ENCODE assay signal across 27 cellular contexts in the genomic region with DNA sequence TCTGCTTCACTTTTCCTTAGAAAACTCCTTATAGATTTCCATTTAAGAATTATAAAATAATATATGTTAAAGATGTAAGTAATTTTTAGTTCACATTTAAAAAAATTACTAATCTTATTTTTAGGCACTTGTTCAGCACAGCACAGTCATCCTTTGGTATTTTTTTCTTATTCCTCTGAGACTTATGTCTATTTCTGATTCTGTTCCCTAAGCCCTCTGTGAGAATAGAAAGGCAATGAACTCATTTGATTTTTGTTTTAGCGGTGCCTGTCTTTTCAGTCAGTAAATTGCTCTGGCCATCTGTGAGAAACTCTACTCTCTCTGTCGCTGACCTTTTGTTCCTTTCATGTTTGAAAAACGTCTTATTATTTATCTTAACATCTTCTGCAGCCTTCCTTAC.
"Had no signal": no experiment of that assay in that cellular context is flagged by ENCODE, and none has a peak within 500 bp of the region (broad histone marks: within the 10 kb centered on the region; RNA-seq: fewer than 3 reads in every experiment).

No MANE protein-coding gene starts in this region.

- H3K9me3 Mint-ChIP-seq: neural progenitor cell had no signal

- H3K4me3 ChIP-seq: neural progenitor cell, ovary, psoas muscle, right lobe of liver, sigmoid colon, stomach, thoracic aorta, thyroid gland, tibial nerve, upper lobe of left lung, vagina had no signal

- H3K4me1 ChIP-seq: neural progenitor cell, parathyroid adenoma, psoas muscle, right lobe of liver, sigmoid colon, stomach, thyroid gland, tibial nerve, upper lobe of left lung, vagina had no signal

- H3K36me3 Mint-ChIP-seq: natural killer cell treated with Interleukin-12 subunit alpha and Interleukin-12 subunit beta and Interleukin-15 and Interleukin-18, amount 100 ng/mL, for 72 hours; neural progenitor cell; stimulated activated effector memory CD8-positive, alpha-beta T cell treated with anti-CD3 and anti-CD28 coated beads, Interleukin-12 subunit alpha, Interleukin-12 subunit beta, amount 100 ng/mL, for 72 hours; stimulated activated naive B cell treated with anti-CD40 and anti-IgM and Interleukin-4, amounts not matched to agents 10 μg/mL and 1 μg/mL and 100 μg/mL, for 72 hours had no signal

- H3K27ac ChIP-seq: neural progenitor cell, ovary, parathyroid adenoma, psoas muscle, right lobe of liver, sigmoid colon, stomach, thoracic aorta, thyroid gland, tibial nerve, upper lobe of left lung, vagina had no signal

- H3K4me3 Mint-ChIP-seq: natural killer cell treated with Interleukin-12 subunit alpha and Interleukin-12 subunit beta and Interleukin-15 and Interleukin-18, amount 100 ng/mL, for 72 hours; neural progenitor cell; stimulated activated effector memory CD8-positive, alpha-beta T cell treated with anti-CD3 and anti-CD28 coated beads, Interleukin-12 subunit alpha, Interleukin-12 subunit beta, amount 100 ng/mL, for 72 hours; stimulated activated naive B cell treated with anti-CD40 and anti-IgM and Interleukin-4, amounts not matched to agents 10 μg/mL and 1 μg/mL and 100 μg/mL, for 72 hours; stimulated activated naive CD8-positive, alpha-beta T cell treated with anti-CD3 and anti-CD28 coated beads, Interleukin-15, Interleukin-2, amounts not matched to agents 100 ng/mL and 50 ng/mL, for 24 hours had no signal

- H3K27me3 Mint-ChIP-seq: natural killer cell treated with Interleukin-12 subunit alpha and Interleukin-12 subunit beta and Interleukin-15 and Interleukin-18, amount 100 ng/mL, for 72 hours; progenitor cell of endocrine pancreas; stimulated activated naive B cell treated with anti-CD40 and anti-IgM and Interleukin-4, amounts not matched to agents 10 μg/mL and 1 μg/mL and 100 μg/mL, for 72 hours; stimulated activated naive CD8-positive, alpha-beta T cell treated with anti-CD3 and anti-CD28 coated beads, Interleukin-15, Interleukin-2, amounts not matched to agents 100 ng/mL and 50 ng/mL, for 24 hours had no signal

- H3K4me1 Mint-ChIP-seq: stimulated activated effector memory CD8-positive, alpha-beta T cell treated with anti-CD3 and anti-CD28 coated beads, Interleukin-12 subunit alpha, Interleukin-12 subunit beta, amount 100 ng/mL, for 72 hours; stimulated activated naive B cell treated with anti-CD40 and anti-IgM and Interleukin-4, amounts not matched to agents 10 μg/mL and 1 μg/mL and 100 μg/mL, for 72 hours had no signal

- H3K9me3 ChIP-seq: ovary, psoas muscle, right lobe of liver, sigmoid colon, stomach, thoracic aorta, thyroid gland, tibial nerve, upper lobe of left lung, vagina had no signal

- DNase-seq: occipital lobe; ovary; posterior cingulate gyrus; psoas muscle; right cardiac atrium; right lobe of liver; sigmoid colon; small intestine; stimulated activated CD4-positive, alpha-beta T cell treated with anti-CD3 and anti-CD28 coated beads, Interleukin-15, amount 100 ng/mL, for 24 hours; stimulated activated CD4-positive, alpha-beta T cell treated with anti-CD3 and anti-CD28 coated beads, Interleukin-2, amount 100 ng/mL, for 24 hours; stimulated activated CD4-positive, alpha-beta T cell treated with anti-CD3 and anti-CD28 coated beads, Interleukin-2, amount 100 ng/mL, for 48 hours; stimulated activated CD4-positive, alpha-beta T cell treated with anti-CD3 and anti-CD28 coated beads, Interleukin-4, amount 100 ng/mL, for 24 hours; stimulated activated naive B cell treated with anti-CD40 and anti-IgM and Interleukin-4, amounts not matched to agents 10 μg/mL and 1 μg/mL and 100 μg/mL, for 72 hours; stimulated activated naive CD4-positive, alpha-beta T cell treated with Interleukin-2 at 50 U/mL for 16 hours; stomach; thyroid gland; trophoblast cell; upper lobe of left lung had no signal

- H3K36me3 ChIP-seq: neural progenitor cell, ovary, right lobe of liver, sigmoid colon, stomach, thoracic aorta, thyroid gland, tibial nerve, upper lobe of left lung, vagina had no signal

- ATAC-seq: natural killer cell treated with Interleukin-12 subunit alpha and Interleukin-12 subunit beta and Interleukin-15 and Interleukin-18, amount 100 ng/mL, for 72 hours; psoas muscle; right cardiac atrium; right lobe of liver; stimulated activated effector memory CD8-positive, alpha-beta T cell treated with anti-CD3 and anti-CD28 coated beads, Interleukin-12 subunit alpha, Interleukin-12 subunit beta, amount 100 ng/mL, for 72 hours; stimulated activated naive B cell treated with anti-CD40 and anti-IgM and Interleukin-4, amounts not matched to agents 10 μg/mL and 1 μg/mL and 100 μg/mL, for 72 hours had no signal

- H3K27me3 ChIP-seq: neural progenitor cell, ovary, right lobe of liver, sigmoid colon, stomach, thyroid gland, tibial nerve, upper lobe of left lung, vagina had no signal

- H3K27ac Mint-ChIP-seq: natural killer cell treated with Interleukin-12 subunit alpha and Interleukin-12 subunit beta and Interleukin-15 and Interleukin-18, amount 100 ng/mL, for 72 hours; neural progenitor cell; progenitor cell of endocrine pancreas; stimulated activated effector memory CD8-positive, alpha-beta T cell treated with anti-CD3 and anti-CD28 coated beads, Interleukin-12 subunit alpha, Interleukin-12 subunit beta, amount 100 ng/mL, for 72 hours; stimulated activated naive B cell treated with anti-CD40 and anti-IgM and Interleukin-4, amounts not matched to agents 10 μg/mL and 1 μg/mL and 100 μg/mL, for 72 hours; stimulated activated naive CD8-positive, alpha-beta T cell treated with anti-CD3 and anti-CD28 coated beads, Interleukin-15, Interleukin-2, amounts not matched to agents 100 ng/mL and 50 ng/mL, for 24 hours had no signal
